In the genomic region with DNA sequence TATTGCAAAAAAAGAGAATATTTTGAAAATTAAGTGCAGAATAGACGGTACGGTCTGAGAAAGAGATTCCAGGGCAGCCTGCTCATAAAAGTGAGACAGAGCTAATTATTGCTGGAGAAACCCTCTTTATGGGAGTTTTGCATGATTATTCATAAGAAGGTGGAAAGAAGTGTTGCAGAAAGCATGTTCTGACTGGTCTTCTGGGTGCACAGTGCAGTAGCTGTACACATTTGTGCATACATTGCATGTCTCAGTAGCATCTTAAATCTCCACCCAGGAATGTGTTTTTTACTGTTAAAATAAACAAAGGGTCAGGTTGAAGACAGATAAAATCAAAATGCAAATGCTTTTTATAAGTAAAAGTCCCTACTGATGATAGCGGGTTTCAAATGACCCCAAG, we compare ENCODE assay signal across 11 cellular contexts.
DNase-seq lines count a peak whose midpoint lies in the region; ATAC-seq and TF ChIP-seq lines count a peak whose summit lies in the region.
"Had no signal": no experiment of that assay in that cellular context is flagged by ENCODE, and none has a peak within 500 bp of the region (broad histone marks: within the 10 kb centered on the region; RNA-seq: fewer than 3 reads in every experiment).

No MANE protein-coding gene starts in this region.

- DNase-seq in GM20000 (ENCODE audit: low spot score) (peak; percentile 29), DMS79 (lab: John Stamatoyannopoulos, UW) (no peak)
- no peak for DNase-seq in activated naive CD8-positive, alpha-beta T cell treated with anti-CD3 and anti-CD28 coated beads, Interleukin-2, amount 50 U/mL, for 24 hours
- DNase-seq: effector CD8-positive, alpha-beta T cell; NCI-H1436 treated with DMSO at 0.1 percent for 48 hours; nephron progenitor cell had no signal

- no peaks in the 10 kb centered on the region for H3K9me3 Mint-ChIP-seq in activated naive CD8-positive, alpha-beta T cell treated with anti-CD3 and anti-CD28 coated beads, Interleukin-2, amount 50 U/mL, for 24 hours

- no peak overlapping the region for H3K4me3 Mint-ChIP-seq in activated naive CD8-positive, alpha-beta T cell treated with anti-CD3 and anti-CD28 coated beads, Interleukin-2, amount 50 U/mL, for 24 hours
- H3K4me3 Mint-ChIP-seq: nephron progenitor cell had no signal

- TF ChIP-seq CTCF in GM20000 (IDR thresholded peaks at IDR 0.05; ENCODE audit: extremely low read depth, missing control alignments) = no peak

- peak; percentile 94 for ATAC-seq in GM18520 (IDR thresholded peaks at IDR 0.05; ENCODE audit: unreplicated experiment)
- ATAC-seq in HG03378 (IDR thresholded peaks at IDR 0.05; ENCODE audit: unreplicated experiment) = peak; percentile 99
- ATAC-seq in activated naive CD8-positive, alpha-beta T cell treated with anti-CD3 and anti-CD28 coated beads, Interleukin-2, amount 50 U/mL, for 24 hours = peak; percentile 59
- ATAC-seq in HG03196 (IDR thresholded peaks at IDR 0.05; ENCODE audit: unreplicated experiment) = no peak
- no peak for ATAC-seq in GM18870 (IDR thresholded peaks at IDR 0.05; ENCODE audit: unreplicated experiment)
- ATAC-seq in HG02852 (IDR thresholded peaks at IDR 0.05; ENCODE audit: unreplicated experiment) = no peak

- peaks cover 9% of the 10 kb centered on the region for H3K27me3 Mint-ChIP-seq in activated naive CD8-positive, alpha-beta T cell treated with anti-CD3 and anti-CD28 coated beads, Interleukin-2, amount 50 U/mL, for 24 hours

- no peaks in the 10 kb centered on the region for H3K4me1 Mint-ChIP-seq in activated naive CD8-positive, alpha-beta T cell treated with anti-CD3 and anti-CD28 coated beads, Interleukin-2, amount 50 U/mL, for 24 hours
- H3K4me1 Mint-ChIP-seq: nephron progenitor cell had no signal

- H3K36me3 Mint-ChIP-seq in activated naive CD8-positive, alpha-beta T cell treated with anti-CD3 and anti-CD28 coated beads, Interleukin-2, amount 50 U/mL, for 24 hours (ENCODE audit: low read depth) = no peaks in the 10 kb centered on the region

- no peak overlapping the region for H3K27ac Mint-ChIP-seq in activated naive CD8-positive, alpha-beta T cell treated with anti-CD3 and anti-CD28 coated beads, Interleukin-2, amount 50 U/mL, for 24 hours
- H3K27ac Mint-ChIP-seq: nephron progenitor cell had no signal

Comparison
In these comparisons a context has a peak if more than half of its experiments do, and no peak if none do; other contexts are left out.
1. ATAC-seq: peak in GM18520 (single experiment), HG03378 (single experiment) and activated naive CD8-positive, alpha-beta T cell treated with anti-CD3 and anti-CD28 coated beads, Interleukin-2, amount 50 U/mL, for 24 hours (single experiment); none in HG03196 (single experiment), GM18870 (single experiment) and HG02852 (single experiment).